31 cellular contexts compared by ENCODE assay signal in genomic region chr12:29608581-29608980, GRCh38.
"Had no signal": no experiment of that assay in that cellular context is flagged by ENCODE, and none has a peak within 500 bp of the region (broad histone marks: within the 10 kb centered on the region; RNA-seq: fewer than 3 reads in every experiment).

No MANE protein-coding gene starts in this region.

- DNase-seq: activated CD4-positive, alpha-beta memory T cell treated with anti-CD3 and anti-CD28 coated beads, Interleukin-2, amount 10 ng/mL, durations not matched to agents 7 days and 5 days; activated CD4-positive, alpha-beta T cell treated with anti-CD3 and anti-CD28 coated beads for 36 hours; activated CD4-positive, alpha-beta T cell treated with anti-CD3 and anti-CD28 coated beads, Interleukin-2, amount 10 ng/mL, durations not matched to agents 7 days and 5 days; activated CD4-positive, alpha-beta T cell treated with anti-CD3 and anti-CD28 coated beads, Interleukin-2, amount 50 U/mL, for 4 hours; activated CD4-positive, CD25-positive, alpha-beta regulatory T cell; activated CD4-positive, CD25-positive, alpha-beta regulatory T cell treated with anti-CD3 and anti-CD28 coated beads, Interleukin-2, amount 50 U/mL, for 72 hours; activated CD8-positive, alpha-beta memory T cell treated with anti-CD3 and anti-CD28 coated beads, Interleukin-2, amount 50 U/mL, for 48 hours; activated gamma-delta T cell treated with Interleukin-2 at 50 U/mL for 16 hours; activated naive CD4-positive, alpha-beta T cell treated with anti-CD3 and anti-CD28 coated beads, Interleukin-2, amount 50 U/mL, for 16 hours; activated naive CD4-positive, alpha-beta T cell treated with Interleukin-2 at 50 U/mL for 16 hours; activated T-cell treated with anti-CD3 and anti-CD28 coated beads for 4 hours; activated T-cell treated with anti-CD3 and anti-CD28 coated beads, Interleukin-2, amount 50 U/mL, for 24 hours; activated T-cell treated with anti-CD3 and anti-CD28 coated beads, Interleukin-2, amount 50 U/mL, for 72 hours; amniotic stem cell; anterior cingulate cortex; brain microvascular endothelial cell; central memory CD4-positive, alpha-beta T cell; cerebellar nuclear complex; colonic mucosa; effector CD8-positive, alpha-beta T cell; foreskin keratinocyte; gastrocnemius medialis; glutamatergic neuron; heart left ventricle; T-helper 1 cell; T-helper 17 cell; T1000; WERI-Rb-1 had no signal

- H3K27me3 ChIP-seq: brain microvascular endothelial cell, colonic mucosa, gastrocnemius medialis, heart left ventricle had no signal

- H3K9me3 Mint-ChIP-seq: activated CD4-positive, alpha-beta memory T cell treated with anti-CD3 and anti-CD28 coated beads, Interleukin-2, amount 10 ng/mL, durations not matched to agents 7 days and 5 days; activated CD4-positive, alpha-beta T cell treated with anti-CD3 and anti-CD28 coated beads, Interleukin-2, amount 10 ng/mL, durations not matched to agents 7 days and 5 days; activated T-cell treated with anti-CD3 and anti-CD28 coated beads, Interleukin-2, amount 50 U/mL, for 24 hours; activated T-cell treated with anti-CD3 and anti-CD28 coated beads, Interleukin-2, amount 50 U/mL, for 72 hours; T-helper 2 cell treated with Interferon-gamma antibody and Interleukin-4, amounts not matched to agents 5 μg/mL and 100 μg/mL, for 36 hours had no signal

- H3K27ac ChIP-seq: brain microvascular endothelial cell, colonic mucosa, foreskin keratinocyte, gastrocnemius medialis, WERI-Rb-1 had no signal

- H3K36me3 ChIP-seq: brain microvascular endothelial cell, colonic mucosa, WERI-Rb-1 had no signal

- H3K4me1 Mint-ChIP-seq: activated CD4-positive, alpha-beta memory T cell treated with anti-CD3 and anti-CD28 coated beads, Interleukin-2, amount 10 ng/mL, durations not matched to agents 7 days and 5 days; activated CD4-positive, alpha-beta T cell treated with anti-CD3 and anti-CD28 coated beads for 36 hours; activated CD4-positive, alpha-beta T cell treated with anti-CD3 and anti-CD28 coated beads, Interleukin-2, amount 10 ng/mL, durations not matched to agents 7 days and 5 days had no signal

- ATAC-seq: activated CD4-positive, alpha-beta T cell treated with anti-CD3 and anti-CD28 coated beads for 36 hours; activated T-cell treated with anti-CD3 and anti-CD28 coated beads, Interleukin-2, amount 50 U/mL, for 72 hours; esophagus mucosa; foreskin keratinocyte; gastrocnemius medialis; T-helper 17 cell had no signal

- H3K4me3 ChIP-seq: colonic mucosa, gastrocnemius medialis, heart left ventricle had no signal

- H3K27me3 Mint-ChIP-seq: activated CD4-positive, alpha-beta memory T cell treated with anti-CD3 and anti-CD28 coated beads, Interleukin-2, amount 10 ng/mL, durations not matched to agents 7 days and 5 days; activated CD4-positive, alpha-beta T cell treated with anti-CD3 and anti-CD28 coated beads, Interleukin-2, amount 10 ng/mL, durations not matched to agents 7 days and 5 days had no signal

- H3K4me1 ChIP-seq: colonic mucosa, foreskin keratinocyte had no signal

- H3K4me3 Mint-ChIP-seq: activated CD4-positive, alpha-beta memory T cell treated with anti-CD3 and anti-CD28 coated beads, Interleukin-2, amount 10 ng/mL, durations not matched to agents 7 days and 5 days; activated CD4-positive, alpha-beta T cell treated with anti-CD3 and anti-CD28 coated beads for 36 hours; activated CD4-positive, alpha-beta T cell treated with anti-CD3 and anti-CD28 coated beads, Interleukin-2, amount 10 ng/mL, durations not matched to agents 7 days and 5 days; activated naive CD8-positive, alpha-beta T cell; activated T-cell treated with anti-CD3 and anti-CD28 coated beads, Interleukin-2, amount 50 U/mL, for 24 hours; activated T-cell treated with anti-CD3 and anti-CD28 coated beads, Interleukin-2, amount 50 U/mL, for 72 hours; T-helper 17 cell; T-helper 2 cell treated with Interferon-gamma antibody and Interleukin-4, amounts not matched to agents 5 μg/mL and 100 μg/mL, for 36 hours had no signal

- H3K9me3 ChIP-seq: colonic mucosa, gastrocnemius medialis, heart left ventricle had no signal

- H3K27ac Mint-ChIP-seq: activated CD4-positive, alpha-beta memory T cell treated with anti-CD3 and anti-CD28 coated beads, Interleukin-2, amount 10 ng/mL, durations not matched to agents 7 days and 5 days; activated CD4-positive, alpha-beta T cell treated with anti-CD3 and anti-CD28 coated beads for 36 hours; activated CD4-positive, alpha-beta T cell treated with anti-CD3 and anti-CD28 coated beads, Interleukin-2, amount 10 ng/mL, durations not matched to agents 7 days and 5 days; activated naive CD8-positive, alpha-beta T cell; activated T-cell treated with anti-CD3 and anti-CD28 coated beads, Interleukin-2, amount 50 U/mL, for 24 hours; activated T-cell treated with anti-CD3 and anti-CD28 coated beads, Interleukin-2, amount 50 U/mL, for 72 hours; T-helper 17 cell; T-helper 2 cell treated with Interferon-gamma antibody and Interleukin-4, amounts not matched to agents 5 μg/mL and 100 μg/mL, for 36 hours had no signal

- H3K36me3 Mint-ChIP-seq: activated naive CD8-positive, alpha-beta T cell had no signal
